ENCODE assay signal across 7 cellular contexts in genomic region chr12:12357697-12358476, GRCh38. TPM values are rescaled to one million over a fixed set of nuclear protein-coding genes. Genes with fewer than 3 reads are reported as not detected.
DNase-seq lines count a peak whose midpoint lies in the region; ATAC-seq lines count a peak whose summit lies in the region.

No MANE protein-coding gene starts in this region.

- peaks cover 6% of the 10 kb centered on the region for H3K4me1 ChIP-seq in ectodermal cell (ENCODE audit: control insufficient read depth, insufficient read depth, low read length)
- peaks cover 14 to 28% of the 10 kb centered on the region in 2 donors for H3K4me1 ChIP-seq in naive thymus-derived CD4-positive, alpha-beta T cell (ENCODE audit: control insufficient read depth in 2 of 2, insufficient read depth in 2 of 2, low read length in 2 of 2)

- intact Hi-C loops in naive thymus-derived CD4-positive, alpha-beta T cell (cut with micrococcal nuclease), result loop anchor here (1.0 to 10.0 kb wide), 22 partner anchors 9 to 1187 kb away; partner anchors contain the start of genes CDKN1B (in 2 of the 2), CREBL2 (in 2 of the 2), ETV6 (in 2 of the 2) and GPR19 (in 2 of the 2)

- H3K27ac Mint-ChIP-seq in naive thymus-derived CD4-positive, alpha-beta T cell, result peak overlapping the region; percentile 92 to 99 (median 98)

- 45 to 47% methylated on average over 13 of the region's 13 CpGs for WGBS in ectodermal cell, 2 experiments

- H3K9me3 Mint-ChIP-seq in naive thymus-derived CD4-positive, alpha-beta T cell, result peaks cover 0 to 3% (median 0%) of the 10 kb centered on the region in 11 donors

- peak overlapping the region; percentile 64 for H3K27ac ChIP-seq in ectodermal cell (ENCODE audit: insufficient read depth, low read depth, low read length, poor library complexity, severe bottlenecking)
- peak overlapping the region; percentile 99 for H3K27ac ChIP-seq in naive thymus-derived CD4-positive, alpha-beta T cell (ENCODE audit: low read depth, low read length)

- H3K27me3 ChIP-seq in ectodermal cell (ENCODE audit: control insufficient read depth, insufficient read depth, low read length, poor library complexity, severe bottlenecking), result no peaks in the 10 kb centered on the region
- H3K27me3 ChIP-seq in naive thymus-derived CD4-positive, alpha-beta T cell (ENCODE audit: control insufficient read depth in 2 of 2, insufficient read depth in 2 of 2, low read length in 2 of 2), result no peaks in the 10 kb centered on the region

- ATAC-seq in HG02938 (IDR thresholded peaks at IDR 0.05; ENCODE audit: unreplicated experiment) (peak; percentile 9), GM19467 (IDR thresholded peaks at IDR 0.05; ENCODE audit: unreplicated experiment) (no peak), GM21528 (IDR thresholded peaks at IDR 0.05; ENCODE audit: low FRiP score, unreplicated experiment) (no peak)
- ATAC-seq in naive thymus-derived CD4-positive, alpha-beta T cell, result no peak

- peaks cover 0 to 11% (median 9%) of the 10 kb centered on the region in 5 donors for H3K36me3 Mint-ChIP-seq in naive thymus-derived CD4-positive, alpha-beta T cell

- peak; percentile 61 for DNase-seq in RKO (ENCODE audit: low spot score)
- DNase-seq in naive thymus-derived CD4-positive, alpha-beta T cell, result peak in 4 of 9 donors; percentile 4 to 41 (median 26)

- H3K4me3 ChIP-seq in GM08714 (ENCODE audit: low read length), result peak overlapping the region; percentile 93
- H3K4me3 ChIP-seq in ectodermal cell (ENCODE audit: insufficient read depth, low read depth, low read length), result peak overlapping the region; percentile 72
- H3K4me3 ChIP-seq in naive thymus-derived CD4-positive, alpha-beta T cell (ENCODE audit: low read length), result peak overlapping the region; percentile 85

- no peaks in the 10 kb centered on the region for H3K27me3 Mint-ChIP-seq in naive thymus-derived CD4-positive, alpha-beta T cell

- H3K4me3 Mint-ChIP-seq in naive thymus-derived CD4-positive, alpha-beta T cell, result peak overlapping the region; percentile 90 to 99 (median 96)

- CTCF ChIA-PET in naive thymus-derived CD4-positive, alpha-beta T cell (lab: Charles Lee), result interaction anchor here (0.6 to 2.5 kb wide), 17 partner anchors 9 to 380 kb away, joined by 3 to 13 read pairs (median 5); partner anchors contain the start of gene DUSP16

- H3K4me1 Mint-ChIP-seq in naive thymus-derived CD4-positive, alpha-beta T cell, result peaks cover 31 to 73% (median 60%) of the 10 kb centered on the region in 7 donors

- H3K36me3 ChIP-seq in ectodermal cell (ENCODE audit: control insufficient read depth, insufficient read depth, low read length), result no peaks in the 10 kb centered on the region
- peaks cover 0 to 6% (median 0%) of the 10 kb centered on the region in 3 experiments for H3K36me3 ChIP-seq in naive thymus-derived CD4-positive, alpha-beta T cell (ENCODE audit: control insufficient read depth in 2 of 3, insufficient read depth in 3 of 3, low read length in 3 of 3)

- POLR2A ChIA-PET in naive thymus-derived CD4-positive, alpha-beta T cell (lab: Charles Lee), result interaction anchor here (0.6 to 4.0 kb wide), 41 partner anchors 8 to 840 kb away, joined by 3 to 88 read pairs (median 4); partner anchors contain the start of genes CDKN1B, CREBL2, DUSP16 and ETV6

- no peaks in the 10 kb centered on the region for H3K9me3 ChIP-seq in ectodermal cell (ENCODE audit: control insufficient read depth, low read length)
- H3K9me3 ChIP-seq in naive thymus-derived CD4-positive, alpha-beta T cell (ENCODE audit: control insufficient read depth in 2 of 3, low read length in 3 of 3), result no peaks in the 10 kb centered on the region

RNA-seq across cellular contexts. Expression of gene BORCS5, which starts 1.0 kb away (rescaled TPM):
- 9.8 TPM for polyA plus RNA-seq in ectodermal cell (2013, experiment 1 of 4)
- 11.0 TPM for polyA plus RNA-seq in ectodermal cell (2013, experiment 2 of 4)
- polyA plus RNA-seq in ectodermal cell (2013, experiment 3 of 4), result 8.8 TPM
- 10.7 TPM for polyA plus RNA-seq in ectodermal cell (2013, experiment 4 of 4)
- total RNA-seq in naive thymus-derived CD4-positive, alpha-beta T cell, result 10 to 100 TPM; 15.3 to 28.2 (median 22.1) TPM
- polyA plus RNA-seq in naive thymus-derived CD4-positive, alpha-beta T cell, result 10 to 100 TPM in 1 of 2 donors, 1 to 10 TPM in 1; 8.4 to 15.6 TPM

RNA-seq across cellular contexts. Expression of gene MANSC1, which starts 7.8 kb away (rescaled TPM):
- 5.7 TPM for polyA plus RNA-seq in ectodermal cell (2013, experiment 1 of 4)
- polyA plus RNA-seq in ectodermal cell (2013, experiment 2 of 4), result 8.9 TPM
- polyA plus RNA-seq in ectodermal cell (2013, experiment 3 of 4), result 6.0 TPM
- polyA plus RNA-seq in ectodermal cell (2013, experiment 4 of 4), result 8.4 TPM
- total RNA-seq in naive thymus-derived CD4-positive, alpha-beta T cell, result 1 to 10 TPM in 1 of 5 experiments, under 1 TPM in 4; 0.60 to 1.3 (median 0.94) TPM
- polyA plus RNA-seq in naive thymus-derived CD4-positive, alpha-beta T cell, result 1 to 10 TPM; 4.2 TPM
